In genomic region chr2:5042666-5043440, GRCh38 we compare ENCODE assay signal across 31 cellular contexts.
"Had no signal": no experiment of that assay in that cellular context is flagged by ENCODE, and none has a peak within 500 bp of the region (broad histone marks: within the 10 kb centered on the region; RNA-seq: fewer than 3 reads in every experiment).

No MANE protein-coding gene starts in this region.

- H3K27ac ChIP-seq: ascending aorta, brain microvascular endothelial cell, esophagus squamous epithelium, heart right ventricle, WERI-Rb-1 had no signal

- H3K36me3 ChIP-seq: ascending aorta, brain microvascular endothelial cell, esophagus squamous epithelium, gastroesophageal sphincter, heart right ventricle, WERI-Rb-1 had no signal

- H3K9me3 ChIP-seq: ascending aorta, gastroesophageal sphincter had no signal

- H3K4me3 ChIP-seq: ascending aorta, esophagus squamous epithelium, gastroesophageal sphincter, heart right ventricle had no signal

- DNase-seq: activated B cell treated with CpG ODN at 0.5 μM for 24 hours; activated CD4-positive, alpha-beta T cell treated with anti-CD3 and anti-CD28 coated beads for 48 hours; activated CD4-positive, alpha-beta T cell treated with anti-CD3 and anti-CD28 coated beads, Interleukin-2, amount 50 U/mL, for 1 hour; activated CD4-positive, alpha-beta T cell treated with anti-CD3 and anti-CD28 coated beads, Interleukin-2, amount 50 U/mL, for 48 hours; activated CD8-positive, alpha-beta memory T cell treated with anti-CD3 and anti-CD28 coated beads, Interleukin-2, amount 50 U/mL, for 48 hours; activated CD8-positive, alpha-beta T cell treated with anti-CD3 and anti-CD28 coated beads for 36 hours; activated gamma-delta T cell; activated naive CD4-positive, alpha-beta T cell; activated naive CD4-positive, alpha-beta T cell treated with anti-CD3 and anti-CD28 coated beads, Interleukin-2, amount 10 ng/mL, durations not matched to agents 7 days and 5 days; activated naive CD8-positive, alpha-beta T cell treated with anti-CD3 and anti-CD28 coated beads, Interleukin-2, amount 10 ng/mL, durations not matched to agents 7 days and 5 days; activated T-cell treated with anti-CD3 and anti-CD28 coated beads for 4 hours; activated T-cell treated with anti-CD3 and anti-CD28 coated beads, Interleukin-2, amount 50 U/mL, for 24 hours; activated T-cell treated with anti-CD3 and anti-CD28 coated beads, Interleukin-2, amount 50 U/mL, for 72 hours; brain microvascular endothelial cell; caudate nucleus; cortex of kidney; dermis blood vessel endothelial cell; effector CD4-positive, alpha-beta T cell; effector memory CD8-positive, alpha-beta T cell; erythroblast; esophagus squamous epithelium; foreskin melanocyte; heart right ventricle; T-helper 1 cell; T-helper 17 cell; T1000; WERI-Rb-1 had no signal

- H3K27me3 ChIP-seq: ascending aorta, brain microvascular endothelial cell, esophagus squamous epithelium, gastroesophageal sphincter, heart right ventricle had no signal

- ATAC-seq: activated CD4-positive, CD25-positive, alpha-beta regulatory T cell treated with anti-CD3 and anti-CD28 coated beads, Interleukin-2, amount 50 U/mL, for 24 hours; activated CD8-positive, alpha-beta T cell treated with anti-CD3 and anti-CD28 coated beads for 36 hours; activated naive CD4-positive, alpha-beta T cell treated with anti-CD3 and anti-CD28 coated beads, Interleukin-2, amount 50 U/mL, for 72 hours; activated T-cell treated with anti-CD3 and anti-CD28 coated beads, Interleukin-2, amount 50 U/mL, for 72 hours; effector memory CD8-positive, alpha-beta T cell; gastroesophageal sphincter; T-helper 17 cell had no signal

- H3K4me1 ChIP-seq: ascending aorta, esophagus squamous epithelium, heart right ventricle had no signal
